ENCODE assay signal across 1 cellular context in genomic region chr17:82345151-82345976, GRCh38.
TF ChIP-seq lines count a peak whose summit lies in the region.

No MANE protein-coding gene starts in this region.

TF ChIP-seq in K562, 482 proteins besides CTCF, POLR2A, EP300 and RAD21 (continued from another document and continues in another):
- TF ChIP-seq ZNF436 (CRISPR knock-in tag; IDR thresholded peaks at IDR 0.05) (no peak), PRDM10 (IDR thresholded peaks at IDR 0.05; ENCODE audit: partially characterized antibody) (no peak), ZNF212 (CRISPR knock-in tag; IDR thresholded peaks at IDR 0.05) (0 out of 2 replicates have a peak, but pooled peaks have one; percentile 8), PHF8 (IDR thresholded peaks at IDR 0.05; ENCODE audit: borderline replicate concordance, low read length) (0 out of 2 replicates have a peak, but pooled peaks have one; percentile 8), CCNT2 (IDR thresholded peaks at IDR 0.05; ENCODE audit: borderline replicate concordance, extremely low read depth, insufficient read length, low read depth, low read length) (peak; percentile 93), ILK (tag; IDR thresholded peaks at IDR 0.05; ENCODE audit: borderline replicate concordance, low read depth) (no peak), POU5F1 (IDR thresholded peaks at IDR 0.05; ENCODE audit: borderline replicate concordance, low read depth, low read length, partially characterized antibody) (no peak), NR0B1 (IDR thresholded peaks at IDR 0.05; ENCODE audit: partially characterized antibody) (no peak), TEAD1 (CRISPR knock-in tag; IDR thresholded peaks at IDR 0.05) (peak in 1 of 2 experiments; percentile 72; a peak in 2 of 4 replicates), ETS2 (tag; IDR thresholded peaks at IDR 0.05; ENCODE audit: borderline replicate concordance, poor library complexity, severe bottlenecking) (peak; percentile 66), PRMT5 (CRISPR knock-in tag; IDR thresholded peaks at IDR 0.05) (no peak), ASH1L (IDR thresholded peaks at IDR 0.05; ENCODE audit: borderline replicate concordance, low read depth, partially characterized antibody) (no peak), ZNF407 (IDR thresholded peaks at IDR 0.05; ENCODE audit: low read depth) (no peak), E2F8 (IDR thresholded peaks at IDR 0.05; ENCODE audit: low read depth, partially characterized antibody) (peak; percentile 26), GABPB1 (CRISPR knock-in tag; IDR thresholded peaks at IDR 0.05) (no peak), ZBTB40 (IDR thresholded peaks at IDR 0.05) (peak; percentile 56; the same call in 1 of the 2 replicates), ZBTB40 (CRISPR knock-in tag; IDR thresholded peaks at IDR 0.05) (no peak), NUFIP1 (IDR thresholded peaks at IDR 0.05; ENCODE audit: partially characterized antibody) (peak; percentile 80), BHLHE40 (IDR thresholded peaks at IDR 0.05; ENCODE audit: low read length) (peak; percentile 89), TFE3 (CRISPR knock-in tag; IDR thresholded peaks at IDR 0.05) (peak; percentile 30)
